Comparison of ENCODE assay signal across 11 cellular contexts in genomic region chr21:29175408-29176147, GRCh38. TPM values are rescaled to one million over a fixed set of nuclear protein-coding genes. Genes with fewer than 3 reads are reported as not detected.
DNase-seq lines count a peak whose midpoint lies in the region; ATAC-seq and TF ChIP-seq lines count a peak whose summit lies in the region.
"Had no signal": no experiment of that assay in that cellular context is flagged by ENCODE, and none has a peak within 500 bp of the region (broad histone marks: within the 10 kb centered on the region; RNA-seq: fewer than 3 reads in every experiment).

No MANE protein-coding gene starts in this region.

- H3K4me2 ChIP-seq in smooth muscle cell: peak overlapping the region; percentile 12

- H3K79me2 ChIP-seq in smooth muscle cell (ENCODE audit: low read depth): no peaks in the 10 kb centered on the region

- H3K36me3 ChIP-seq in HEK293 (ENCODE audit: control insufficient read depth in 2 of 2, insufficient read depth in 1 of 2, low read length in 2 of 2): no peaks in the 10 kb centered on the region
- no peaks in the 10 kb centered on the region for H3K36me3 ChIP-seq in smooth muscle cell (ENCODE audit: low read depth)

- no peak for TF ChIP-seq CTCF in HEK293 (tag by site-specific recombination; IDR thresholded peaks at IDR 0.05)
- no peak for TF ChIP-seq CTCF in smooth muscle cell (IDR thresholded peaks at IDR 0.05; ENCODE audit: borderline replicate concordance, insufficient read depth, poor library complexity, severe bottlenecking)

- POLR2A ChIA-PET in HEK293 (lab: Yijun Ruan, JAX): interaction anchor here (0.7 kb wide), 1 partner anchor 12 kb away, joined by 3 read pairs; no protein-coding TSS in a partner anchor

- H3K4me1 ChIP-seq in HEK293 (ENCODE audit: control insufficient read depth, insufficient read depth, low read length): peaks cover 9% of the 10 kb centered on the region
- H3K4me1 ChIP-seq in smooth muscle cell (ENCODE audit: low read depth): no peaks in the 10 kb centered on the region

- no peak overlapping the region for H3K9ac ChIP-seq in smooth muscle cell (ENCODE audit: low read depth)

- H2AFZ ChIP-seq in smooth muscle cell (ENCODE audit: low read depth): peak overlapping the region; percentile 46

- WGBS in smooth muscle cell (ENCODE audit: low lambda C conversion rate): 91% methylated on average over 3 of the region's 3 CpGs

- H4K20me1 ChIP-seq in smooth muscle cell (ENCODE audit: low read depth): no peaks in the 10 kb centered on the region

- H3K4me3 ChIP-seq in HEK293 (ENCODE audit: low read depth, low read length) (no peak overlapping the region), smooth muscle cell (no peak overlapping the region)

- peak; percentile 27 to 54 for DNase-seq in SHP77 (lab: John Stamatoyannopoulos, UW)
- no peak for DNase-seq in left cardiac atrium
- no peak for DNase-seq in smooth muscle cell (lab: John Stamatoyannopoulos, UW; ENCODE audit: unreplicated experiment)
- DNase-seq: activated CD8-positive, alpha-beta memory T cell treated with anti-CD3 and anti-CD28 coated beads, Interleukin-2, amount 10 ng/mL, durations not matched to agents 7 days and 5 days; central memory CD4-positive, alpha-beta T cell; NCI-H2081 treated with DMSO at 0.1 percent for 48 hours had no signal

- H3K27ac ChIP-seq in HEK293 (ENCODE audit: extremely low read depth, low read depth, low read length) (no peak overlapping the region), smooth muscle cell (ENCODE audit: low read depth) (peak overlapping the region; percentile 47)

- peaks cover 4% of the 10 kb centered on the region for H3F3A ChIP-seq in smooth muscle cell (ENCODE audit: low read depth)

- peak; percentile 19 to 47 for ATAC-seq in left cardiac atrium
- ATAC-seq in GM19023 (IDR thresholded peaks at IDR 0.05; ENCODE audit: unreplicated experiment): no peak
- ATAC-seq in GM18868 (IDR thresholded peaks at IDR 0.05; ENCODE audit: unreplicated experiment): no peak
- ATAC-seq in GM19397 (IDR thresholded peaks at IDR 0.05; ENCODE audit: unreplicated experiment): no peak
- ATAC-seq in GM18502 (IDR thresholded peaks at IDR 0.05; ENCODE audit: poor library complexity, unreplicated experiment): no peak
- ATAC-seq: activated CD8-positive, alpha-beta memory T cell treated with anti-CD3 and anti-CD28 coated beads, Interleukin-2, amount 10 ng/mL, durations not matched to agents 7 days and 5 days had no signal

- CTCF ChIA-PET in HEK293 (lab: Yijun Ruan, JAX): interaction anchor here (0.8 to 0.9 kb wide), 2 partner anchors 20 to 194 kb away, joined by 3 to 4 read pairs; no protein-coding TSS in a partner anchor

- H3K9me3 ChIP-seq in HEK293 (ENCODE audit: control insufficient read depth, insufficient read depth, low read depth, low read length): no peaks in the 10 kb centered on the region
- no peaks in the 10 kb centered on the region for H3K9me3 ChIP-seq in smooth muscle cell (replicated peaks; ENCODE audit: low read depth)

- H3K27me3 ChIP-seq in smooth muscle cell (ENCODE audit: low read depth): no peaks in the 10 kb centered on the region

- intact Hi-C loops in left cardiac atrium (cut with DNase I): no loop called here

TF ChIP-seq in HEK293, 187 proteins besides CTCF, POLR2A, EP300 and RAD21 (continues in another document):
- TF ChIP-seq PATZ1 (tag by site-specific recombination; IDR thresholded peaks at IDR 0.05) (peak; percentile 74), ZNF280D (tag by site-specific recombination; IDR thresholded peaks at IDR 0.05) (no peak), HOXD13 (CRISPR knock-in tag; IDR thresholded peaks at IDR 0.05; ENCODE audit: borderline replicate concordance) (no peak), ZNF24 (tag by site-specific recombination; IDR thresholded peaks at IDR 0.05) (no peak), ZFHX2 (tag by site-specific recombination; conservative IDR thresholded peaks at IDR 0.05) (no peak), REST (tag by site-specific recombination; IDR thresholded peaks at IDR 0.05) (no peak), ZNF404 (tag by site-specific recombination; IDR thresholded peaks at IDR 0.05) (no peak), ZNF626 (tag by site-specific recombination; IDR thresholded peaks at IDR 0.05) (no peak), ZNF148 (tag by site-specific recombination; IDR thresholded peaks at IDR 0.05; ENCODE audit: borderline replicate concordance) (no peak), ZNF529 (tag by site-specific recombination; IDR thresholded peaks at IDR 0.05; ENCODE audit: insufficient replicate concordance) (peak; percentile 40)

RNA-seq across cellular contexts. Expression of gene MAP3K7CL, which starts 45.1 kb away (rescaled TPM):
- total RNA-seq in left cardiac atrium (1 to 10 TPM; 2.3 to 5.4 TPM), smooth muscle cell (1.3 and 2.5 TPM in 2 replicates)
- 3.0 and 3.7 TPM in 2 replicates for polyA plus RNA-seq in smooth muscle cell

Comparison
In these comparisons a context has a peak if more than half of its experiments do, and no peak if none do; other contexts are left out.
1. DNase-seq: peak in SHP77 (2 of 2); none in left cardiac atrium (single experiment) and smooth muscle cell (single experiment).
2. ATAC-seq: peak in left cardiac atrium (2 of 2); none in GM19023 (single experiment), GM18868 (single experiment), GM19397 (single experiment) and GM18502 (single experiment).